ENCODE assay signal across 24 cellular contexts in genomic region chr4:154998284-154998683, GRCh38.
DNase-seq lines count a peak whose midpoint lies in the region; ATAC-seq and TF ChIP-seq lines count a peak whose summit lies in the region.
"Had no signal": no experiment of that assay in that cellular context is flagged by ENCODE, and none has a peak within 500 bp of the region (broad histone marks: within the 10 kb centered on the region; RNA-seq: fewer than 3 reads in every experiment).

No MANE protein-coding gene starts in this region.

- TF ChIP-seq CTCF in fibroblast of pulmonary artery (IDR thresholded peaks at IDR 0.05; ENCODE audit: low read length, missing control alignments), result no peak

- ATAC-seq in Right ventricle myocardium inferior (peak; percentile 57), left ventricle myocardium superior (no peak)
- no peak for ATAC-seq in activated T-cell treated with anti-CD3 and anti-CD28 coated beads, Interleukin-2, amount 50 U/mL, for 4 hours
- ATAC-seq: GM12878; lower lobe of right lung; stimulated activated naive CD8-positive, alpha-beta T cell treated with anti-CD3 and anti-CD28 coated beads, Interleukin-15, amount 100 ng/mL, for 72 hours had no signal

- H3K4me3 ChIP-seq in fibroblast of pulmonary artery (replicated peaks; ENCODE audit: low read depth, low read length), result no peak overlapping the region
- no peak overlapping the region for H3K4me3 ChIP-seq in subcutaneous abdominal adipose tissue (ENCODE audit: low read depth in 1 of 5, low read length in 5 of 5)
- H3K4me3 ChIP-seq: BLaER1, dorsolateral prefrontal cortex, GM12878, heart right ventricle, lower lobe of right lung, MG63, ovary, uterus had no signal

- peak overlapping the region; percentile 88 for H3K27ac ChIP-seq in subcutaneous abdominal adipose tissue (ENCODE audit: low read depth, low read length)
- H3K27ac ChIP-seq: BLaER1, dorsolateral prefrontal cortex, heart right ventricle, lower lobe of right lung, ovary, uterus had no signal

- no peaks in the 10 kb centered on the region for H3K9me3 ChIP-seq in subcutaneous abdominal adipose tissue (ENCODE audit: control insufficient read depth in 5 of 5, low read length in 5 of 5)
- H3K9me3 ChIP-seq: BLaER1, heart right ventricle, lower lobe of right lung, MG63, ovary, uterus had no signal

- H3K9me3 Mint-ChIP-seq in activated T-cell treated with anti-CD3 and anti-CD28 coated beads, Interleukin-2, amount 50 U/mL, for 4 hours, result no peaks in the 10 kb centered on the region

- no peaks in the 10 kb centered on the region for H3K27me3 ChIP-seq in subcutaneous abdominal adipose tissue (ENCODE audit: control insufficient read depth in 5 of 5, insufficient read depth in 4 of 5, low read length in 5 of 5)
- H3K27me3 ChIP-seq: BLaER1, heart right ventricle, MG63, ovary, uterus had no signal

- DNase-seq in Right ventricle myocardium inferior (ENCODE audit: missing footprints) (no peak), left ventricle myocardium superior (no peak), RPMI7951 (ENCODE audit: low read depth) (peak; percentile 16), fibroblast of pulmonary artery (ENCODE audit: low read depth) (peak; percentile 94), NCI-H345 treated with DMSO at 0.1 percent for 48 hours (lab: John Stamatoyannopoulos, UW; ENCODE audit: unreplicated experiment) (no peak), activated gamma-delta T cell treated with Interleukin-2 at 50 U/mL for 16 hours (no peak)
- DNase-seq in activated T-cell treated with anti-CD3 and anti-CD28 coated beads, Interleukin-2, amount 50 U/mL, for 4 hours, result no peak
- DNase-seq: 8988T; activated CD4-positive, CD25-positive, alpha-beta regulatory T cell treated with anti-CD3 and anti-CD28 coated beads, Interleukin-2, amount 50 U/mL, for 72 hours; dorsolateral prefrontal cortex; GF-D8; heart right ventricle; immature natural killer cell; lower lobe of right lung; NCI-H1694; ovary; stimulated activated CD4-positive, alpha-beta T cell treated with anti-CD3 and anti-CD28 coated beads, Interleukin-2, amount 100 ng/mL, for 24 hours; stimulated activated naive CD8-positive, alpha-beta T cell treated with anti-CD3 and anti-CD28 coated beads, Interleukin-15, amount 100 ng/mL, for 72 hours; uterus had no signal

- H3K4me1 ChIP-seq in subcutaneous abdominal adipose tissue (ENCODE audit: control insufficient read depth in 5 of 5, insufficient read depth in 5 of 5, low read length in 5 of 5), result peaks cover 0 to 29% (median 9%) of the 10 kb centered on the region in 5 donors
- H3K4me1 ChIP-seq: BLaER1, heart right ventricle, lower lobe of right lung, uterus had no signal

- peak overlapping the region in 1 of 5 donors; percentile 28 for H3K9ac ChIP-seq in subcutaneous abdominal adipose tissue (ENCODE audit: low read length in 5 of 5)
- H3K9ac ChIP-seq: BLaER1 had no signal

- intact Hi-C loops in Right ventricle myocardium inferior (cut with DNase I), result no loop called here
- intact Hi-C loops in left ventricle myocardium superior (cut with micrococcal nuclease), result no loop called here

- no peaks in the 10 kb centered on the region for H3K36me3 Mint-ChIP-seq in activated T-cell treated with anti-CD3 and anti-CD28 coated beads, Interleukin-2, amount 50 U/mL, for 4 hours (ENCODE audit: insufficient read depth)
- H3K36me3 Mint-ChIP-seq: activated naive CD8-positive, alpha-beta T cell; immature natural killer cell had no signal

- no peak overlapping the region for H3K4me3 Mint-ChIP-seq in activated T-cell treated with anti-CD3 and anti-CD28 coated beads, Interleukin-2, amount 50 U/mL, for 4 hours
- H3K4me3 Mint-ChIP-seq: activated naive CD8-positive, alpha-beta T cell; immature natural killer cell; stimulated activated naive CD8-positive, alpha-beta T cell treated with anti-CD3 and anti-CD28 coated beads, Interleukin-15, amount 100 ng/mL, for 72 hours had no signal

- H3K4me1 Mint-ChIP-seq in activated T-cell treated with anti-CD3 and anti-CD28 coated beads, Interleukin-2, amount 50 U/mL, for 4 hours (ENCODE audit: low read depth), result no peaks in the 10 kb centered on the region
- H3K4me1 Mint-ChIP-seq: immature natural killer cell; stimulated activated naive CD8-positive, alpha-beta T cell treated with anti-CD3 and anti-CD28 coated beads, Interleukin-15, amount 100 ng/mL, for 72 hours had no signal

- no peaks in the 10 kb centered on the region for H3K36me3 ChIP-seq in subcutaneous abdominal adipose tissue (ENCODE audit: control insufficient read depth in 5 of 5, insufficient read depth in 5 of 5, low read length in 5 of 5)
- H3K36me3 ChIP-seq: BLaER1, heart right ventricle, lower lobe of right lung, MG63, ovary, uterus had no signal

- H3K27me3 Mint-ChIP-seq in activated T-cell treated with anti-CD3 and anti-CD28 coated beads, Interleukin-2, amount 50 U/mL, for 4 hours (ENCODE audit: low read depth), result no peaks in the 10 kb centered on the region

Comparison
In these comparisons a context has a peak if more than half of its experiments do, and no peak if none do; other contexts are left out.
1. DNase-seq: peak in RPMI7951 (single experiment) and fibroblast of pulmonary artery (single experiment); none in Right ventricle myocardium inferior (single experiment), left ventricle myocardium superior (single experiment), NCI-H345 treated with DMSO at 0.1 percent for 48 hours (single experiment), activated T-cell treated with anti-CD3 and anti-CD28 coated beads, Interleukin-2, amount 50 U/mL, for 4 hours (single experiment) and activated gamma-delta T cell treated with Interleukin-2 at 50 U/mL for 16 hours (single experiment).